In the genomic region with DNA sequence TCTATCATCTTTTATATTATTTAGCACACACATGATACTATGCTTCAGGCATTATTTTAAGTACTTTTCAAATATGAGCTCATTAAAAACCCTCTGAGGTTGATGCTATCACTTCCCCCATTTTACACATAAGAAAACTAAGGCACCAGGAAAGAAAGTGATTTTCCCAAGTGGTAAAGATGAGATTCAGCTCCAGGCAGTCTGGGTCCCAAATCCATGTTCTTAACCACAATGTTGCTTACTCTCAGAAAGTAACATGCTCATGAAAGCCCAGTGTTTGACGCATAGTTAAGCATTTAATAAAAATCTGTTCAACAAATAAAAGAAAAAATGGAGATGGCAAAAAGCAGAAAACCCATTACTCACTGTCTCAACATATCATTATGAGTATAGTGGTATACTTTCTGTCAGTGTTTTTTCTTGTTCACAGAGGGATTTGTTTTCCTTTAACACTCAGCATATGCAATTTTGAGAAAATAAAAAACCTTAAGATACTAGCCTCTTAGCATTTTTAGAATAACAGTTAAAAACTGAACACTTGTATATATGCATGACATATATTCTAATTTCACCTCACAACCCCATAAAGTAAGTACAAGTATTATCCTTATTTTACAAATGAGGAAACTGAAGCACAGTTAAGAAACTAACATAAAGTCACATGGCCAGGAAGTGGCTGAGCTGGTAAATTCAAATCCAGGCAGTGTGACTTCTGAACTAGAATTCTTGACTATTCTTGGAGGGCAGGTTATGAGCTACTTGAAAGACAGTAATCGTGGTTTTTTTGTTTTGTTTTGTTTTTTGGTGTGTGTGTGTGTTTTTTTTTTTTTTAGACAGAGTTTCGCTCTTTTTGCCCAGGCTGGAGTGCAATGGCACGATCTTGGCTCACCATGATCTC, we compare ENCODE assay signal across 9 cellular contexts.
DNase-seq lines count a peak whose midpoint lies in the region; ATAC-seq and TF ChIP-seq lines count a peak whose summit lies in the region.
"Had no signal": no experiment of that assay in that cellular context is flagged by ENCODE, and none has a peak within 500 bp of the region (broad histone marks: within the 10 kb centered on the region; RNA-seq: fewer than 3 reads in every experiment).

No MANE protein-coding gene starts in this region.

- peaks cover 4% of the 10 kb centered on the region; the same call in 1 of the 2 replicates for H4K20me1 ChIP-seq in DOHH2 (ENCODE audit: control insufficient read depth, insufficient read depth, low read depth, low read length)

- no peaks in the 10 kb centered on the region for H3K9me2 ChIP-seq in DOHH2 (replicated peaks; ENCODE audit: control insufficient read depth, low read length)

- peaks cover 14% of the 10 kb centered on the region; the same call in 1 of the 2 replicates for H3K79me2 ChIP-seq in DOHH2 (ENCODE audit: control insufficient read depth, low read length)

- peak; percentile 60 for DNase-seq in MV-4-11 (lab: John Stamatoyannopoulos, UW)
- peak; percentile 21 for DNase-seq in iris pigment epithelial cell (ENCODE audit: low read depth)
- no peak for DNase-seq in NCI-H2107 (lab: John Stamatoyannopoulos, UW)
- DNase-seq in NCI-H187 (lab: John Stamatoyannopoulos, UW) = no peak
- DNase-seq in NCI-H2107 treated with DMSO at 0.1 percent for 48 hours (lab: John Stamatoyannopoulos, UW; ENCODE audit: unreplicated experiment) = no peak
- DNase-seq in NCI-H510A (lab: John Stamatoyannopoulos, UW) = no peak
- DNase-seq: NCI-H524 had no signal

- TF ChIP-seq CTCF in DOHH2 (IDR thresholded peaks at IDR 0.05; ENCODE audit: low read depth, low read length, poor library complexity, severe bottlenecking) = no peak

- H3K27ac ChIP-seq in DOHH2 (ENCODE audit: low read depth, low read length) = no peak overlapping the region

- peaks cover 22% of the 10 kb centered on the region for H3K4me1 ChIP-seq in DOHH2 (ENCODE audit: control insufficient read depth, low read length)

- H3K36me3 ChIP-seq in DOHH2 (ENCODE audit: control insufficient read depth, low read length) = no peaks in the 10 kb centered on the region

- H3K4me2 ChIP-seq in DOHH2 (ENCODE audit: low read length) = peak overlapping the region; percentile 25

- no peak overlapping the region for H3K4me3 ChIP-seq in DOHH2 (ENCODE audit: low read length)

- peak; percentile 52 for ATAC-seq in GM21528 (IDR thresholded peaks at IDR 0.05; ENCODE audit: low FRiP score, unreplicated experiment)

- no peaks in the 10 kb centered on the region for H3K9me3 ChIP-seq in DOHH2 (ENCODE audit: control insufficient read depth, insufficient read depth, low read length)

- H3K27me3 ChIP-seq in DOHH2 (ENCODE audit: control insufficient read depth, low read length) = no peaks in the 10 kb centered on the region

- no peaks in the 10 kb centered on the region for H3F3A ChIP-seq in DOHH2 (ENCODE audit: control insufficient read depth, insufficient read depth)

Comparison
In these comparisons a context has a peak if more than half of its experiments do, and no peak if none do; other contexts are left out.
1. DNase-seq: peak in MV-4-11 (single experiment) and iris pigment epithelial cell (single experiment); none in NCI-H2107 (single experiment), NCI-H187 (0 of 2), NCI-H2107 treated with DMSO at 0.1 percent for 48 hours (single experiment) and NCI-H510A (single experiment).